ENCODE assay signal across 17 cellular contexts in the genomic region with DNA sequence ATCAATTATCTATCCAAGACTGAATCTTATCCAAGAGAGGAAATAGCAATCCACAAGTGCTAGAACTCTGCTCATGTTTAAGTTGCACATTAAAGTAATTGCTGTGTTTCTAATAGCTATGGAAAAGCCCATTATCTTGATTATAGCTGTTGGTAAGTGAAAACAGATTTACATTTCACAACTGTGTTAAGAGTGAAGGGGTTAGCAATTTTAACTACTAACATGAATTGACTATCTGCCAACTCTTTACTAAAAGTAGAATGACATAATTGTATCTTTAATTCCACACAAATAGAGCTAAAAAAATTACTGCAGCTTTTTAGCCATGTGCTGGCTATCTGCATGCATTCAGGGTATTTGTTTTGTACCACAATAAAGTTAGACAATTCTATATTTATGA.
DNase-seq lines count a peak whose midpoint lies in the region; ATAC-seq and TF ChIP-seq lines count a peak whose summit lies in the region.
"Had no signal": no experiment of that assay in that cellular context is flagged by ENCODE, and none has a peak within 500 bp of the region (broad histone marks: within the 10 kb centered on the region; RNA-seq: fewer than 3 reads in every experiment).

No MANE protein-coding gene starts in this region.

- no peaks in the 10 kb centered on the region for H3K4me1 Mint-ChIP-seq in activated CD4-positive, alpha-beta T cell treated with anti-CD3 and anti-CD28 coated beads for 36 hours

- intact Hi-C loops in activated CD4-positive, alpha-beta T cell treated with anti-CD3 and anti-CD28 coated beads for 36 hours (cut with DNase I, micrococcal nuclease), result no loop called here

- TF ChIP-seq CTCF in GM20000 (IDR thresholded peaks at IDR 0.05; ENCODE audit: extremely low read depth, missing control alignments), result no peak

- no peaks in the 10 kb centered on the region for H3K27me3 Mint-ChIP-seq in activated CD4-positive, alpha-beta T cell treated with anti-CD3 and anti-CD28 coated beads for 36 hours

- CTCF ChIA-PET in activated CD4-positive, alpha-beta T cell treated with anti-CD3 and anti-CD28 coated beads for 36 hours (lab: Charles Lee), result no interaction called here

- no peak for ATAC-seq in activated CD4-positive, alpha-beta T cell treated with anti-CD3 and anti-CD28 coated beads for 36 hours

- H3K36me3 Mint-ChIP-seq in activated CD4-positive, alpha-beta T cell treated with anti-CD3 and anti-CD28 coated beads for 36 hours (ENCODE audit: low read depth), result no peaks in the 10 kb centered on the region

- no peaks in the 10 kb centered on the region for H3K9me3 Mint-ChIP-seq in activated CD4-positive, alpha-beta T cell treated with anti-CD3 and anti-CD28 coated beads for 36 hours (ENCODE audit: low read depth)

- DNase-seq in EH (ENCODE audit: low read depth) (peak; percentile 11), NCI-H1105 (lab: John Stamatoyannopoulos, UW) (peak; percentile 91), NCI-H774 (lab: John Stamatoyannopoulos, UW) (peak; percentile 64), fibroblast of peridontal ligament (ENCODE audit: extremely low read depth) (peak; percentile 8), NCI-H1436 treated with DMSO at 0.1 percent for 48 hours (lab: John Stamatoyannopoulos, UW) (no peak), GM20000 (ENCODE audit: low spot score) (no peak)
- DNase-seq in activated CD4-positive, alpha-beta T cell treated with anti-CD3 and anti-CD28 coated beads for 36 hours, result no peak
- DNase-seq: ACHN, DMS 273 treated with DMSO at 0.1 percent for 48 hours, DND-41, HCEC 1CT, IMR-90, NCI-H2107, NCI-H345, NCI-H524 treated with DMSO at 0.1 percent for 48 hours, PC-9, SIG-M5 had no signal

- POLR2A ChIA-PET in activated CD4-positive, alpha-beta T cell treated with anti-CD3 and anti-CD28 coated beads for 36 hours (lab: Charles Lee), result no interaction called here

- H3K4me3 Mint-ChIP-seq in activated CD4-positive, alpha-beta T cell treated with anti-CD3 and anti-CD28 coated beads for 36 hours, result no peak overlapping the region

- no peak overlapping the region for H3K27ac Mint-ChIP-seq in activated CD4-positive, alpha-beta T cell treated with anti-CD3 and anti-CD28 coated beads for 36 hours

Comparison
In these comparisons a context has a peak if more than half of its experiments do, and no peak if none do; other contexts are left out.
1. DNase-seq: peak in EH (single experiment), NCI-H1105 (single experiment), NCI-H774 (single experiment) and fibroblast of peridontal ligament (single experiment); none in NCI-H1436 treated with DMSO at 0.1 percent for 48 hours (single experiment), activated CD4-positive, alpha-beta T cell treated with anti-CD3 and anti-CD28 coated beads for 36 hours (single experiment) and GM20000 (single experiment).